Comparison of ENCODE assay signal across 20 cellular contexts in genomic region chr1:27237112-27237511, GRCh38. TPM values are rescaled to one million over a fixed set of nuclear protein-coding genes. Genes with fewer than 3 reads are reported as not detected.
DNase-seq lines count a peak whose midpoint lies in the region; ATAC-seq and TF ChIP-seq lines count a peak whose summit lies in the region.
"Had no signal": no experiment of that assay in that cellular context is flagged by ENCODE, and none has a peak within 500 bp of the region (broad histone marks: within the 10 kb centered on the region; RNA-seq: fewer than 3 reads in every experiment).

No MANE protein-coding gene starts in this region.

- DNase-seq in CD1c-positive myeloid dendritic cell (ENCODE audit: extremely low spot score) (peak; percentile 26), Karpas-422 (no peak), endothelial cell (ENCODE audit: low spot score) (no peak)
- DNase-seq: DMS53, NCI-H1417, NCI-H1930, NCI-H2171, NCI-H446 treated with DMSO at 0.1 percent for 48 hours, NCI-H774, SK-N-SH had no signal

- peaks cover 19% of the 10 kb centered on the region for H3K4me1 Mint-ChIP-seq in endothelial cell (ENCODE audit: unreplicated experiment)

- H3K27ac ChIP-seq in Karpas-422 (ENCODE audit: low read length) = 0 out of 2 replicates have a peak overlapping the region, but pooled peaks have one; percentile 22
- H3K27ac ChIP-seq in parathyroid adenoma = peak overlapping the region; percentile 66
- H3K27ac ChIP-seq: BLaER1, HL-60, KMS-11 had no signal

- H3K4me3 ChIP-seq in Karpas-422 (ENCODE audit: low read length) (no peak overlapping the region), parathyroid adenoma (ENCODE audit: low read depth, low read length) (no peak overlapping the region)
- H3K4me3 ChIP-seq: BLaER1, HAP-1 had no signal

- ATAC-seq in HG02852 (IDR thresholded peaks at IDR 0.05; ENCODE audit: unreplicated experiment) (no peak), HG02798 (IDR thresholded peaks at IDR 0.05; ENCODE audit: poor library complexity, unreplicated experiment) (no peak), GM21529 (IDR thresholded peaks at IDR 0.05; ENCODE audit: unreplicated experiment) (no peak)
- ATAC-seq: Panc1, Right ventricle myocardium inferior had no signal

- no peaks in the 10 kb centered on the region for H4K20me1 ChIP-seq in Karpas-422 (ENCODE audit: insufficient read depth, low read depth, low read length)

- H3K9me3 ChIP-seq in Karpas-422 (ENCODE audit: low read length) (no peaks in the 10 kb centered on the region), parathyroid adenoma (ENCODE audit: control insufficient read depth, low read length) (no peaks in the 10 kb centered on the region)
- H3K9me3 ChIP-seq: BLaER1, HAP-1, SK-N-SH had no signal

- peak overlapping the region; percentile 48 for H3K27ac Mint-ChIP-seq in endothelial cell (ENCODE audit: unreplicated experiment)

- H3K27me3 ChIP-seq in Karpas-422 (ENCODE audit: low read length) = no peaks in the 10 kb centered on the region
- no peaks in the 10 kb centered on the region for H3K27me3 ChIP-seq in parathyroid adenoma (ENCODE audit: control insufficient read depth, insufficient read depth, low read length)
- H3K27me3 ChIP-seq: BLaER1 had no signal

- no peak overlapping the region for H3K4me3 Mint-ChIP-seq in endothelial cell (ENCODE audit: unreplicated experiment)

- H3K9me2 ChIP-seq in Karpas-422 (replicated peaks; ENCODE audit: insufficient read depth, low read length) = no peaks in the 10 kb centered on the region
- H3K9me2 ChIP-seq: SK-N-SH had no signal

- peaks cover 3% of the 10 kb centered on the region for H3K36me3 Mint-ChIP-seq in endothelial cell (ENCODE audit: low read depth, unreplicated experiment)

- H2AFZ ChIP-seq in Karpas-422 (ENCODE audit: low read length) (no peak overlapping the region), parathyroid adenoma (no peak overlapping the region)

- H3K79me2 ChIP-seq in Karpas-422 (ENCODE audit: low read length) (peaks cover 65% of the 10 kb centered on the region), parathyroid adenoma (peaks cover 22% of the 10 kb centered on the region)

- TF ChIP-seq CTCF in endothelial cell (IDR thresholded peaks at IDR 0.05; ENCODE audit: unreplicated experiment) (no peak), parathyroid adenoma (IDR thresholded peaks at IDR 0.05) (no peak)

- no peaks in the 10 kb centered on the region for H3K27me3 Mint-ChIP-seq in endothelial cell (ENCODE audit: unreplicated experiment)

- no peaks in the 10 kb centered on the region for H3K36me3 ChIP-seq in Karpas-422 (ENCODE audit: insufficient read depth, low read length)
- no peaks in the 10 kb centered on the region for H3K36me3 ChIP-seq in parathyroid adenoma (ENCODE audit: control insufficient read depth, insufficient read depth, low read length)
- H3K36me3 ChIP-seq: HAP-1 had no signal

- H3K9me3 Mint-ChIP-seq in endothelial cell (ENCODE audit: unreplicated experiment) = no peaks in the 10 kb centered on the region

- H3K9ac ChIP-seq in Karpas-422 (ENCODE audit: low read length) (no peak overlapping the region), parathyroid adenoma (no peak overlapping the region)
- H3K9ac ChIP-seq: BLaER1, KMS-11, SK-N-SH had no signal

- H3K4me2 ChIP-seq in Karpas-422 (ENCODE audit: low read depth, low read length, poor library complexity, severe bottlenecking) = no peak overlapping the region
- peak overlapping the region; percentile 13 for H3K4me2 ChIP-seq in parathyroid adenoma (ENCODE audit: low read length)
- H3K4me2 ChIP-seq: KMS-11 had no signal

- H3K4me1 ChIP-seq in Karpas-422 (ENCODE audit: low read length) (peaks cover 45% of the 10 kb centered on the region), parathyroid adenoma (peaks cover 14% of the 10 kb centered on the region)

RNA-seq across cellular contexts. Expression of gene WDTC1, which starts 2.7 kb away (rescaled TPM):
- 37.0 and 44.1 TPM in 2 replicates for total RNA-seq in Karpas-422 (2014; rRNA removed; shearing (Covaris generic); ENCODE audit: low replicate concordance)
- total RNA-seq in endothelial cell (ENCODE audit: unreplicated experiment) = 36.0 TPM
